In the genomic region with DNA sequence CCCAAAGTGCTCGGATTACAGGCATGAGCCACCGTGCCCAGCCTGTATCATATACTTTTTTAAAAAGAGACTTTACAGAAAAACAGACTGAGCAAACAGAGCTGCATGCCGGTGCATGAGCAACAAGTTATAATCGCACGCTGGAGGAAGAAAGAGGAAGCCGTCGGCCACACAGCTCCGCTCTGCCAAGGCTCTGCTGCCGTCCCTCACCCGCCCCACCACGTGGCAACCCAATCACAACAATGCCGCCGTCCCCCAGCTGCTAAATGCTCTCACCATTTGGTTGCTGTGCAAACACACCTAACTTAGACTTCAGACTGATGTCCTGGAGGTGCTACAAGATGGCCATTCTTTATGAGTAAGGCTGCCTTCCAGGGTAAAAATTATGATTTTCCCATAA, we compare ENCODE assay signal across 10 cellular contexts.
DNase-seq lines count a peak whose midpoint lies in the region; ATAC-seq, FAIRE-seq and TF ChIP-seq lines count a peak whose summit lies in the region.
"Had no signal": no experiment of that assay in that cellular context is flagged by ENCODE, and none has a peak within 500 bp of the region (broad histone marks: within the 10 kb centered on the region; RNA-seq: fewer than 3 reads in every experiment).

No MANE protein-coding gene starts in this region.

- H3K36me3 ChIP-seq in GM23248 (ENCODE audit: low read depth) (no peaks in the 10 kb centered on the region), small intestine (ENCODE audit: control insufficient read depth in 2 of 2, insufficient read depth in 2 of 2, low read length in 2 of 2) (no peaks in the 10 kb centered on the region), endodermal cell (ENCODE audit: control insufficient read depth, insufficient read depth, low read length) (no peaks in the 10 kb centered on the region)

- H3K27me3 ChIP-seq in GM23248 (replicated peaks; ENCODE audit: insufficient read depth) (no peaks in the 10 kb centered on the region), small intestine (ENCODE audit: control insufficient read depth in 2 of 2, insufficient read depth in 2 of 2, low read length in 2 of 2) (no peaks in the 10 kb centered on the region), endodermal cell (ENCODE audit: control insufficient read depth, insufficient read depth, low read length, poor library complexity, severe bottlenecking) (no peaks in the 10 kb centered on the region)

- H3K4me3 ChIP-seq in GM23248 (no peak overlapping the region), small intestine (ENCODE audit: low read depth in 1 of 2, low read length in 2 of 2) (no peak overlapping the region), endodermal cell (ENCODE audit: low read length) (no peak overlapping the region)

- peak; percentile 58 for DNase-seq in GM23248
- peak; percentile 89 to 90 for DNase-seq in NOMO-1 (lab: John Stamatoyannopoulos, UW; ENCODE audit: unreplicated experiment in 2 of 2)
- DNase-seq in small intestine = peak; percentile 67
- DNase-seq in NCI-H748 (lab: John Stamatoyannopoulos, UW; ENCODE audit: unreplicated experiment) = no peak
- no peak for DNase-seq in endodermal cell
- DNase-seq: amniotic stem cell had no signal

- no peak overlapping the region for H3K4me2 ChIP-seq in GM23248 (ENCODE audit: unreplicated experiment)

- no peaks in the 10 kb centered on the region for H3K9me3 ChIP-seq in GM23248 (ENCODE audit: low read depth)
- H3K9me3 ChIP-seq in small intestine (ENCODE audit: control insufficient read depth, low read depth) = no peaks in the 10 kb centered on the region
- H3K9me3 ChIP-seq in endodermal cell (ENCODE audit: control insufficient read depth, low read length) = no peaks in the 10 kb centered on the region

- H3K9me3 Mint-ChIP-seq in endodermal cell = no peaks in the 10 kb centered on the region

- 61% methylated on average over 13 of the region's 13 CpGs for WGBS in GM23248 (ENCODE audit: low coverage in 1 of 2, low lambda C conversion rate in 2 of 2, missing lambda C conversion rate in 2 of 2), 2 experiments
- WGBS in small intestine, 3 donors = 14 to 32% (median 19%) methylated on average over 13 of the region's 13 CpGs
- 84 to 88% methylated on average over 11 to 13 of the region's 13 CpGs for WGBS in endodermal cell (ENCODE audit: insufficient coverage in 1 of 2, insufficient read length in 1 of 2), 2 experiments

- H3K4me1 ChIP-seq in GM23248 (ENCODE audit: insufficient read depth) (no peaks in the 10 kb centered on the region), small intestine (ENCODE audit: control insufficient read depth in 2 of 2, insufficient read depth in 1 of 2, low read depth in 1 of 2, low read length in 1 of 2) (no peaks in the 10 kb centered on the region), endodermal cell (ENCODE audit: control insufficient read depth, insufficient read depth, low read length) (peaks cover 3% of the 10 kb centered on the region)

- H3K27me3 Mint-ChIP-seq in endodermal cell (ENCODE audit: insufficient read depth) = no peaks in the 10 kb centered on the region

- H3K27ac ChIP-seq in GM23248 = no peak overlapping the region
- no peak overlapping the region for H3K27ac ChIP-seq in small intestine (ENCODE audit: low read depth in 1 of 2, low read length in 1 of 2)
- no peak overlapping the region for H3K27ac ChIP-seq in endodermal cell (ENCODE audit: low read depth, low read length)

- ATAC-seq in esophagus mucosa = peak; percentile 70
- ATAC-seq in HG02763 (IDR thresholded peaks at IDR 0.05; ENCODE audit: unreplicated experiment) = no peak
- ATAC-seq: HCT116 had no signal

- no peaks in the 10 kb centered on the region for H3K9me2 ChIP-seq in GM23248 (ENCODE audit: insufficient read depth)

- H3K27ac Mint-ChIP-seq in endodermal cell = no peak overlapping the region

- peak overlapping the region; percentile 7; the same call in 1 of the 2 replicates for H3K9ac ChIP-seq in GM23248
- H3K9ac ChIP-seq in endodermal cell (ENCODE audit: extremely low read depth, low read length, poor library complexity, severe bottlenecking) = no peak overlapping the region

- no peaks in the 10 kb centered on the region for H3K79me2 ChIP-seq in GM23248 (ENCODE audit: insufficient read depth)

- in situ Hi-C loops in GM23248 (cut with MboI) = no loop called here

- no peaks in the 10 kb centered on the region for H3K36me3 Mint-ChIP-seq in endodermal cell (ENCODE audit: low read depth)

- FAIRE-seq in small intestine (lab: Jason Lieb, UNC) = no peak
- FAIRE-seq: GM12891 had no signal

- no peaks in the 10 kb centered on the region for H3F3A ChIP-seq in GM23248 (ENCODE audit: insufficient read depth)

- no peak overlapping the region for H3K4me3 Mint-ChIP-seq in endodermal cell

- peaks cover 12% of the 10 kb centered on the region for H3K4me1 Mint-ChIP-seq in endodermal cell

- H2AFZ ChIP-seq in GM23248 = no peak overlapping the region

- TF ChIP-seq CTCF in endodermal cell (conservative IDR thresholded peaks at IDR 0.05) = no peak

- no peaks in the 10 kb centered on the region for H4K20me1 ChIP-seq in GM23248 (ENCODE audit: insufficient read depth)

Comparison
In these comparisons a context has a peak if more than half of its experiments do, and no peak if none do; other contexts are left out.
1. DNase-seq: peak in GM23248 (single experiment), NOMO-1 (2 of 2) and small intestine (single experiment); none in NCI-H748 (single experiment) and endodermal cell (single experiment).